1 cellular context compared by ENCODE assay signal in the genomic region with DNA sequence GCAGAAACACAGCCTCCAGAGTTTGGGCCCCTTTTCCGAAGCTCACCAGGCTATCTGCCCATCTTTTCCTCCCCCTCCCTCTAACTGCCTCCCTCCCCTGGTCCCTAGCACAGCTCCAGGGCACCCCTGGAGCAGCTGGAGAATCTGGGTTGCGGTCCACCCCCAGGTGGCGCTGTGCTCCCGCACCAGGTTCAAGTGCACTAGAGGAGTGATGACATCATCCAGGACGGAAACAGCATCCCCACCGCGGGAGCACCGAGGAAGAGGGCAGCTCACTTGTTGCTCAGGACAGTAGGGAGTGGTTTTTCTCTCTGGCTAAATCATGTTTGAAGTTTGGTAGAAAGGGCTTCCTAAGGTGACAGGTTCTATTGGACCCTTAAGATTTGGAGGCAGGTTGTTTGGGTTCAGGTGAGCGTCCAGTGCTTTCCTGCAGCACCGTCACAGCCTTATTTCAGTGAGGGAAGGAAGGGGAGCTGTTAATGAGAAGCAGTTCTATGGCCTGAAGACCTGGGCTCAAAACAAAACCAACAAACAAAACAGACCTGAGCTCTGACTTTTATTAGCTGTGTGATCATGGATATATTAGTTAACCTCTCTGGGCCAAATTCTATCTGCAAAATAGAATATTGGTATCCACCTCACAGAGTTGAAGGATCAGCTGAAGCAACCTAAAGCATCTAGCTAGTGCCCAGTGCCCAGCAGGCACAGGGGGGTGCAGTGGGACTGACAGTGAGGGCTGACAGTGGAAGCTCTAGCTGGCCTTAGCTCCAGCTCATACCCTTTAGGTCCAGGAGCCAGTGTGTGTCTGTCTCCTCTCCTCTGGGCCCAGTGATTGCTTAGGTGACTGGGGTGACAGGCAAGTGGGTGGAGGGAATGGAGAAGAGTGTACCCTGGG.
TF ChIP-seq lines count a peak whose summit lies in the region.

No MANE protein-coding gene starts in this region.

TF ChIP-seq in SK-N-SH, 30 proteins besides CTCF, POLR2A, EP300 and RAD21 (continued from another document):
- TF ChIP-seq, protein P1, sequence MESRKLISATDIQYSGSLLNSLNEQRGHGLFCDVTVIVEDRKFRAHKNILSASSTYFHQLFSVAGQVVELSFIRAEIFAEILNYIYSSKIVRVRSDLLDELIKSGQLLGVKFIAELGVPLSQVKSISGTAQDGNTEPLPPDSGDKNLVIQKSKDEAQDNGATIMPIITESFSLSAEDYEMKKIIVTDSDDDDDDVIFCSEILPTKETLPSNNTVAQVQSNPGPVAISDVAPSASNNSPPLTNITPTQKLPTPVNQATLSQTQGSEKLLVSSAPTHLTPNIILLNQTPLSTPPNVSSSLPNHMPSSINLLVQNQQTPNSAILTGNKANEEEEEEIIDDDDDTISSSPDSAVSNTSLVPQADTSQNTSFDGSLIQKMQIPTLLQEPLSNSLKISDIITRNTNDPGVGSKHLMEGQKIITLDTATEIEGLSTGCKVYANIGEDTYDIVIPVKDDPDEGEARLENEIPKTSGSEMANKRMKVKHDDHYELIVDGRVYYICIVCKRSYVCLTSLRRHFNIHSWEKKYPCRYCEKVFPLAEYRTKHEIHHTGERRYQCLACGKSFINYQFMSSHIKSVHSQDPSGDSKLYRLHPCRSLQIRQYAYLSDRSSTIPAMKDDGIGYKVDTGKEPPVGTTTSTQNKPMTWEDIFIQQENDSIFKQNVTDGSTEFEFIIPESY (IDR thresholded peaks at IDR 0.05; ENCODE audit: borderline replicate concordance, low read depth): no peak
- TF ChIP-seq CHD2 (IDR thresholded peaks at IDR 0.05; ENCODE audit: low read length, partially characterized antibody) (peak; percentile 60), MEF2A (IDR thresholded peaks at IDR 0.05; ENCODE audit: borderline replicate concordance, low read depth) (no peak), RFX5 (IDR thresholded peaks at IDR 0.05; ENCODE audit: low read length) (0 out of 2 replicates have a peak, but pooled peaks have one; percentile 9), MXI1 (IDR thresholded peaks at IDR 0.05; ENCODE audit: low read depth, low read length) (no peak), SIN3A (IDR thresholded peaks at IDR 0.05; ENCODE audit: borderline replicate concordance, low read depth, low read length) (no peak), JUND (IDR thresholded peaks at IDR 0.05) (no peak; the same call in 1 of the 2 replicates), FOXM1 (IDR thresholded peaks at IDR 0.05; ENCODE audit: low read depth) (no peak)
- TF ChIP-seq, protein P2, sequence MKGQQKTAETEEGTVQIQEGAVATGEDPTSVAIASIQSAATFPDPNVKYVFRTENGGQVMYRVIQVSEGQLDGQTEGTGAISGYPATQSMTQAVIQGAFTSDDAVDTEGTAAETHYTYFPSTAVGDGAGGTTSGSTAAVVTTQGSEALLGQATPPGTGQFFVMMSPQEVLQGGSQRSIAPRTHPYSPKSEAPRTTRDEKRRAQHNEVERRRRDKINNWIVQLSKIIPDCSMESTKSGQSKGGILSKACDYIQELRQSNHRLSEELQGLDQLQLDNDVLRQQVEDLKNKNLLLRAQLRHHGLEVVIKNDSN (IDR thresholded peaks at IDR 0.05; ENCODE audit: borderline replicate concordance, low read depth): no peak
